Comparison of ENCODE assay signal across 9 cellular contexts in genomic region chr7:38367301-38367700, GRCh38.
DNase-seq lines count a peak whose midpoint lies in the region; ATAC-seq and TF ChIP-seq lines count a peak whose summit lies in the region.
"Had no signal": no experiment of that assay in that cellular context is flagged by ENCODE, and none has a peak within 500 bp of the region (broad histone marks: within the 10 kb centered on the region; RNA-seq: fewer than 3 reads in every experiment).

No MANE protein-coding gene starts in this region.

- H3K4me3 ChIP-seq in CD8-positive, alpha-beta T cell (ENCODE audit: low read depth, low read length) = peak overlapping the region; percentile 35
- H3K4me3 ChIP-seq in gastroesophageal sphincter (no peak overlapping the region), transverse colon (no peak overlapping the region)

- H3K36me3 Mint-ChIP-seq in CD8-positive, alpha-beta T cell = peaks cover 20% of the 10 kb centered on the region
- no peaks in the 10 kb centered on the region for H3K36me3 Mint-ChIP-seq in activated naive CD8-positive, alpha-beta T cell

- H3K27me3 Mint-ChIP-seq in CD8-positive, alpha-beta T cell (ENCODE audit: low read depth) = no peaks in the 10 kb centered on the region
- no peaks in the 10 kb centered on the region for H3K27me3 Mint-ChIP-seq in activated naive CD8-positive, alpha-beta T cell

- peaks cover 69% of the 10 kb centered on the region for H3K4me1 ChIP-seq in CD8-positive, alpha-beta T cell (ENCODE audit: insufficient read depth, low read length)
- H3K4me1 ChIP-seq in gastroesophageal sphincter (peaks cover 0 to 5% (median 0%) of the 10 kb centered on the region in 3 donors), transverse colon (peaks cover 3 to 10% (median 6%) of the 10 kb centered on the region in 4 donors)

- peak overlapping the region; percentile 28 for H3K27ac ChIP-seq in CD8-positive, alpha-beta T cell (ENCODE audit: low read depth, low read length)
- H3K27ac ChIP-seq in gastroesophageal sphincter (no peak overlapping the region), transverse colon (peak overlapping the region in 2 of 4 donors; percentile 48)

- CTCF ChIA-PET in CD8-positive, alpha-beta T cell (lab: Charles Lee) = interaction anchor here (0.8 to 11.3 kb wide), 16 partner anchors 9 to 258 kb away, joined by 3 to 338 read pairs (median 9); no protein-coding TSS in a partner anchor

- H3K4me3 Mint-ChIP-seq in CD8-positive, alpha-beta T cell = peak overlapping the region; percentile 75
- H3K4me3 Mint-ChIP-seq in activated naive CD8-positive, alpha-beta T cell = peak overlapping the region; percentile 77

- peak in 2 of 7 experiments; percentile 30 to 54 for DNase-seq in CD8-positive, alpha-beta T cell
- DNase-seq in transverse colon (no peak), DMS114 treated with DMSO at 0.1 percent for 48 hours (lab: John Stamatoyannopoulos, UW; ENCODE audit: unreplicated experiment) (no peak), NK-92 (lab: John Stamatoyannopoulos, UW; ENCODE audit: unreplicated experiment) (no peak)
- DNase-seq: DMS79 had no signal

- no peaks in the 10 kb centered on the region for H3K9me3 Mint-ChIP-seq in CD8-positive, alpha-beta T cell
- H3K9me3 Mint-ChIP-seq in activated naive CD8-positive, alpha-beta T cell (ENCODE audit: low read depth) = no peaks in the 10 kb centered on the region

- intact Hi-C loops in CD8-positive, alpha-beta T cell (cut with DNase I, micrococcal nuclease) = loop anchor here (5.0 to 10.0 kb wide), 3 partner anchors 190 to 1578 kb away; partner anchors contain the start of genes SFRP4 (in 1 of the 2) and STARD3NL (in 1 of the 2)
- intact Hi-C loops in transverse colon (cut with DNase I; ENCODE audit: low total_unique reads) = no loop called here

- no peaks in the 10 kb centered on the region for H3K27me3 ChIP-seq in CD8-positive, alpha-beta T cell (ENCODE audit: insufficient read depth, low read length)
- H3K27me3 ChIP-seq in gastroesophageal sphincter = no peaks in the 10 kb centered on the region
- H3K27me3 ChIP-seq in transverse colon = no peaks in the 10 kb centered on the region

- H3K9me3 ChIP-seq in CD8-positive, alpha-beta T cell (ENCODE audit: low read length) = no peaks in the 10 kb centered on the region
- H3K9me3 ChIP-seq in gastroesophageal sphincter (no peaks in the 10 kb centered on the region), transverse colon (no peaks in the 10 kb centered on the region)

- in situ Hi-C loops in transverse colon (cut with MboI; ENCODE audit: low pct_ligation_motif_present in 1 of 4, low pct_unique_long_range_greater_than_20kb in 1 of 4, low sequenced_read_pairs in 3 of 4) = no loop called here

- no peaks in the 10 kb centered on the region for H3K36me3 ChIP-seq in CD8-positive, alpha-beta T cell (ENCODE audit: insufficient read depth, low read length)
- no peaks in the 10 kb centered on the region for H3K36me3 ChIP-seq in gastroesophageal sphincter
- no peaks in the 10 kb centered on the region for H3K36me3 ChIP-seq in transverse colon

- no peak for TF ChIP-seq EP300 in gastroesophageal sphincter (IDR thresholded peaks at IDR 0.05)
- TF ChIP-seq EP300 in transverse colon (IDR thresholded peaks at IDR 0.05; ENCODE audit: low read depth) = no peak

- TF ChIP-seq CTCF in CD8-positive, alpha-beta T cell (IDR thresholded peaks at IDR 0.05) = no peak
- no peak for TF ChIP-seq CTCF in gastroesophageal sphincter (IDR thresholded peaks at IDR 0.05)
- TF ChIP-seq CTCF in transverse colon (IDR thresholded peaks at IDR 0.05) = no peak

- peaks cover 91% of the 10 kb centered on the region for H3K4me1 Mint-ChIP-seq in CD8-positive, alpha-beta T cell (ENCODE audit: low read depth)
- H3K4me1 Mint-ChIP-seq in activated naive CD8-positive, alpha-beta T cell (ENCODE audit: low read depth) = peaks cover 83% of the 10 kb centered on the region

- POLR2A ChIA-PET in CD8-positive, alpha-beta T cell (lab: Charles Lee) = interaction anchor here (4.0 kb wide), 1 partner anchor 152 kb away, joined by 24 read pairs; no protein-coding TSS in a partner anchor

- TF ChIP-seq POLR2A in gastroesophageal sphincter (IDR thresholded peaks at IDR 0.05) (no peak), transverse colon (IDR thresholded peaks at IDR 0.05) (no peak)

- H3K27ac Mint-ChIP-seq in CD8-positive, alpha-beta T cell = peak overlapping the region; percentile 93
- peak overlapping the region; percentile 93 for H3K27ac Mint-ChIP-seq in activated naive CD8-positive, alpha-beta T cell

- peak; percentile 39 for ATAC-seq in CD8-positive, alpha-beta T cell
- ATAC-seq in GM19397 (IDR thresholded peaks at IDR 0.05; ENCODE audit: unreplicated experiment) (peak; percentile 53), HG03139 (IDR thresholded peaks at IDR 0.05; ENCODE audit: unreplicated experiment) (peak; percentile 43), gastroesophageal sphincter (no peak)
